In genomic region chr2:101249826-101250225, GRCh38 we compare ENCODE assay signal across 19 cellular contexts.
"Had no signal": no experiment of that assay in that cellular context is flagged by ENCODE, and none has a peak within 500 bp of the region (broad histone marks: within the 10 kb centered on the region; RNA-seq: fewer than 3 reads in every experiment).

No MANE protein-coding gene starts in this region.

- H3K4me3 ChIP-seq: gastroesophageal sphincter, lower lobe of right lung, right atrium auricular region, suprapubic skin, transverse colon had no signal

- H3K27ac Mint-ChIP-seq: activated CD4-positive, alpha-beta T cell treated with anti-CD3 and anti-CD28 coated beads for 36 hours; activated naive CD8-positive, alpha-beta T cell; activated T-helper 1 cell treated with anti-CD3 and anti-CD28 coated beads, Interleukin-12 subunit alpha, Interleukin-12 subunit beta, Interleukin-2, Interleukin-4 antibody, amounts not matched to agents 30 ng/mL and 10 ng/mL and 1 ng/mL, durations not matched to agents 14 hours and 24 hours and 36 hours; natural killer cell treated with Interleukin-12 subunit alpha and Interleukin-12 subunit beta and Interleukin-15 and Interleukin-18, amount 100 ng/mL, for 72 hours had no signal

- H3K27me3 Mint-ChIP-seq: activated CD4-positive, alpha-beta T cell treated with anti-CD3 and anti-CD28 coated beads for 36 hours; activated naive CD8-positive, alpha-beta T cell; natural killer cell treated with Interleukin-12 subunit alpha and Interleukin-12 subunit beta and Interleukin-15 and Interleukin-18, amount 100 ng/mL, for 72 hours had no signal

- H3K27me3 ChIP-seq: gastroesophageal sphincter, right atrium auricular region, suprapubic skin, transverse colon had no signal

- H3K9me3 ChIP-seq: gastroesophageal sphincter, lower lobe of right lung, right atrium auricular region, suprapubic skin, transverse colon had no signal

- H3K27ac ChIP-seq: gastroesophageal sphincter, lower lobe of right lung, right atrium auricular region, suprapubic skin, transverse colon had no signal

- H3K9me3 Mint-ChIP-seq: activated T-helper 1 cell treated with anti-CD3 and anti-CD28 coated beads, Interleukin-12 subunit alpha, Interleukin-12 subunit beta, Interleukin-2, Interleukin-4 antibody, amounts not matched to agents 30 ng/mL and 10 ng/mL and 1 ng/mL, durations not matched to agents 14 hours and 24 hours and 36 hours; natural killer cell treated with Interleukin-12 subunit alpha and Interleukin-12 subunit beta and Interleukin-15 and Interleukin-18, amount 100 ng/mL, for 72 hours had no signal

- H3K36me3 ChIP-seq: gastroesophageal sphincter, lower lobe of right lung, right atrium auricular region, suprapubic skin, transverse colon had no signal

- DNase-seq: activated CD4-positive, alpha-beta T cell treated with anti-CD3 and anti-CD28 coated beads for 36 hours; activated CD4-positive, alpha-beta T cell treated with anti-CD3 and anti-CD28 coated beads, Interleukin-2, amount 50 U/mL, for 48 hours; activated T-cell treated with anti-CD3 and anti-CD28 coated beads for 4 hours; effector CD4-positive, alpha-beta T cell; islet precursor cell; left colon; lower lobe of right lung; occipital lobe; stimulated activated CD4-positive, alpha-beta T cell treated with anti-CD3 and anti-CD28 coated beads, Interleukin-2, amount 100 ng/mL, for 24 hours; stimulated activated naive CD4-positive, alpha-beta T cell treated with Interleukin-2 at 50 U/mL for 16 hours; T1000; transverse colon had no signal

- ATAC-seq: activated CD4-positive, alpha-beta T cell treated with anti-CD3 and anti-CD28 coated beads for 36 hours; esophagus mucosa; gastroesophageal sphincter; left colon; lower lobe of right lung; natural killer cell treated with Interleukin-12 subunit alpha and Interleukin-12 subunit beta and Interleukin-15 and Interleukin-18, amount 100 ng/mL, for 72 hours had no signal

- H3K4me3 Mint-ChIP-seq: activated CD4-positive, alpha-beta T cell treated with anti-CD3 and anti-CD28 coated beads for 36 hours; activated naive CD8-positive, alpha-beta T cell; activated T-helper 1 cell treated with anti-CD3 and anti-CD28 coated beads, Interleukin-12 subunit alpha, Interleukin-12 subunit beta, Interleukin-2, Interleukin-4 antibody, amounts not matched to agents 30 ng/mL and 10 ng/mL and 1 ng/mL, durations not matched to agents 14 hours and 24 hours and 36 hours; natural killer cell treated with Interleukin-12 subunit alpha and Interleukin-12 subunit beta and Interleukin-15 and Interleukin-18, amount 100 ng/mL, for 72 hours had no signal
